Comparison of ENCODE assay signal across 9 cellular contexts in the genomic region with DNA sequence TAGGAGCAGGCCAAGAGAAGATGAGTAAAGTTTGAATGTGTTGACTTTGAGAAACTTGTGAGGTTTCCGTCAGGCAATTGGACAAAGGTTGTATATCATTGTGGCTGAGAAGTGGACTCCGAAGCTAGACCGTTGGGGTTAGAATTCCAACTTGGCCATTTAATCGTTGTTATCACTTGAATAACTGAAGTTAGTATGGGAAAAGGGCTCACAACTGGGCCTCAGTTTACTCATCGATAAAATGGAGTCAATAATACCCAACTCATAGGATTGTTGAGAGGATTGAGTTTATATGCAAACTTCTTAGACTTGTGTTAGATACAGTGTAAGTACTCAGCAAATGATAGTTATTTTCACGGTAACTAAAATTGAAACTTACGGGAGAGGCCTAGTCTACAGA. TPM values are rescaled to one million over a fixed set of nuclear protein-coding genes. Genes with fewer than 3 reads are reported as not detected.
DNase-seq lines count a peak whose midpoint lies in the region; ATAC-seq and TF ChIP-seq lines count a peak whose summit lies in the region.
"Had no signal": no experiment of that assay in that cellular context is flagged by ENCODE, and none has a peak within 500 bp of the region (broad histone marks: within the 10 kb centered on the region; RNA-seq: fewer than 3 reads in every experiment).

No MANE protein-coding gene starts in this region.

- WGBS in prostate gland: 13% methylated on average over 7 of the region's 7 CpGs

- H3K27ac ChIP-seq in RWPE2 (ENCODE audit: poor library complexity, severe bottlenecking): no peak overlapping the region
- H3K27ac ChIP-seq in prostate gland: peak overlapping the region in 1 of 2 donors; percentile 74

- H3K27me3 ChIP-seq in GM06990 (replicated peaks; ENCODE audit: control insufficient read depth, insufficient read depth, low read length) (no peaks in the 10 kb centered on the region), RWPE2 (ENCODE audit: insufficient read depth, poor library complexity, severe bottlenecking) (no peaks in the 10 kb centered on the region), prostate gland (replicated peaks; ENCODE audit: insufficient read depth) (no peaks in the 10 kb centered on the region)

- peaks cover 12% of the 10 kb centered on the region for H3K4me1 ChIP-seq in RWPE2 (ENCODE audit: insufficient read depth, poor library complexity, severe bottlenecking)
- no peaks in the 10 kb centered on the region for H3K4me1 ChIP-seq in prostate gland (replicated peaks)
- H3K4me1 ChIP-seq in mucosa of descending colon (ENCODE audit: low read depth): peaks cover 17% of the 10 kb centered on the region

- H3K9me3 ChIP-seq in RWPE2 (ENCODE audit: severe bottlenecking) (no peaks in the 10 kb centered on the region), prostate gland (no peaks in the 10 kb centered on the region), mucosa of descending colon (no peaks in the 10 kb centered on the region)

- peak overlapping the region; percentile 71 for H3K4me3 ChIP-seq in GM06990 (replicated peaks; ENCODE audit: low read depth, low read length)
- H3K4me3 ChIP-seq in RWPE2 (ENCODE audit: severe bottlenecking): peak overlapping the region; percentile 59
- peak overlapping the region; percentile 84 for H3K4me3 ChIP-seq in fibroblast of mammary gland (ENCODE audit: control insufficient read depth, low read depth, low read length)
- peak overlapping the region; percentile 74 to 96 for H3K4me3 ChIP-seq in prostate gland
- H3K4me3 ChIP-seq in mucosa of descending colon: no peak overlapping the region

- intact Hi-C loops in prostate gland (cut with DNase I) (loop anchor here (2.0 to 10.0 kb wide), 3 partner anchors 52 to 394 kb away; partner anchors contain the start of genes AHSA1, SNW1 and VIPAS39), mucosa of descending colon (cut with DNase I, micrococcal nuclease) (no loop called here)

- H3K36me3 ChIP-seq in GM06990 (ENCODE audit: control insufficient read depth, insufficient read depth, low read length): peaks cover 4% of the 10 kb centered on the region
- peaks cover 75% of the 10 kb centered on the region for H3K36me3 ChIP-seq in RWPE2 (ENCODE audit: low read depth)
- H3K36me3 ChIP-seq in prostate gland: peaks cover 0 to 6% of the 10 kb centered on the region in 2 donors
- H3K36me3 ChIP-seq in mucosa of descending colon (ENCODE audit: low read depth): no peaks in the 10 kb centered on the region

- TF ChIP-seq CTCF in GM06990 (IDR thresholded peaks at IDR 0.05; ENCODE audit: insufficient read depth, low read length, poor library complexity, severe bottlenecking): no peak
- no peak for TF ChIP-seq CTCF in RWPE2 (IDR thresholded peaks at IDR 0.05; ENCODE audit: poor library complexity, severe bottlenecking)
- no peak for TF ChIP-seq CTCF in fibroblast of mammary gland (conservative IDR thresholded peaks at IDR 0.05; ENCODE audit: control insufficient read depth, insufficient read depth, low read depth, low read length)
- no peak for TF ChIP-seq CTCF in prostate gland (IDR thresholded peaks at IDR 0.05)
- no peak for TF ChIP-seq CTCF in mucosa of descending colon (IDR thresholded peaks at IDR 0.05)

- DNase-seq in GM06990 (ENCODE audit: extremely low read depth, insufficient read length): no peak
- DNase-seq in RWPE2 (ENCODE audit: low spot score): no peak
- DNase-seq in fibroblast of mammary gland (ENCODE audit: low read depth): no peak
- DNase-seq in prostate gland (ENCODE audit: low spot score): no peak
- DNase-seq in mucosa of descending colon: no peak
- DNase-seq in GDM1 (lab: John Stamatoyannopoulos, UW): no peak
- DNase-seq in GOT3 (lab: John Stamatoyannopoulos, UW): no peak
- DNase-seq: activated CD4-positive, alpha-beta T cell treated with anti-CD3 and anti-CD28 coated beads for 1 hour had no signal

- no peak for ATAC-seq in RWPE2 (ENCODE audit: low read depth)
- no peak for ATAC-seq in mucosa of descending colon
- no peak for ATAC-seq in HG02588 (IDR thresholded peaks at IDR 0.05; ENCODE audit: unreplicated experiment)

- TF ChIP-seq POLR2A in prostate gland (IDR thresholded peaks at IDR 0.05): no peak

RNA-seq across cellular contexts. Expression of gene SLIRP, which starts 0.8 kb away (rescaled TPM):
- total RNA-seq in prostate gland (100 to 1,000 TPM; 126 to 341 TPM), mucosa of descending colon (100 to 1,000 TPM in 2 of 3 donors, 10 to 100 TPM in 1; 83.8 to 133 (median 101) TPM)

RNA-seq across cellular contexts. Expression of gene ALKBH1, which starts 0.9 kb away (rescaled TPM):
- total RNA-seq in prostate gland (10 to 100 TPM; 12.5 to 20.4 TPM), mucosa of descending colon (10 to 100 TPM in 2 of 3 donors, 1 to 10 TPM in 1; 8.8 to 12.9 (median 11.3) TPM)

RNA-seq across cellular contexts. Expression of gene SNW1, which starts 52.2 kb away (rescaled TPM):
- 10 to 100 TPM; 45.6 to 46.3 TPM for total RNA-seq in prostate gland
- total RNA-seq in mucosa of descending colon: 10 to 100 TPM; 58.5 to 63.3 (median 62.7) TPM
